ENCODE assay signal across 18 cellular contexts in the genomic region with DNA sequence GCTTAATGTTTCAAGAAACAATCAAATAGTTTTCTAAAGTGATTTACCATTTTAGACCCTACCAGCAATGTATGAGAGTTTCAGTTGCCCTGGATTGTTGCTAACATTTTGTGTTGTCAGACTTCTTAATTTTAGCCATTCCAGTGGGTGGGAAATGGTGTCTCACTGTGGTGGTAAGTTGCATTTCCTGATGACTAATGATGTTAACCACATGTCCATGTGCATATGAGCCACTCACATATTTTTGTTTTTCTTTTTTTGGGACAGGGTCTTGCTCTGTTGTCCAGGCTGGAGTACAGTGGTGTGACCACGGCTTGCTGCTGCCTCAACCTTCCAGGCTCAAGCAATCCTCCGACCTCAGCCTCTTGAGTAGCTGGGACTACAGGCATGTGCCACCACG. TPM values are rescaled to one million over a fixed set of nuclear protein-coding genes. Genes with fewer than 3 reads are reported as not detected.
DNase-seq lines count a peak whose midpoint lies in the region; ATAC-seq lines count a peak whose summit lies in the region.
"Had no signal": no experiment of that assay in that cellular context is flagged by ENCODE, and none has a peak within 500 bp of the region (broad histone marks: within the 10 kb centered on the region; RNA-seq: fewer than 3 reads in every experiment).

No MANE protein-coding gene starts in this region.

- H3K27ac ChIP-seq in caudate nucleus (ENCODE audit: low read depth, low read length), result no peak overlapping the region
- H3K27ac ChIP-seq: epithelial cell of prostate had no signal

- ATAC-seq in GM18870 (IDR thresholded peaks at IDR 0.05; ENCODE audit: unreplicated experiment) (no peak), HG03354 (IDR thresholded peaks at IDR 0.05; ENCODE audit: poor library complexity, severe bottlenecking, unreplicated experiment) (no peak)
- ATAC-seq: stimulated activated effector memory CD8-positive, alpha-beta T cell treated with anti-CD3 and anti-CD28 coated beads, Interleukin-12 subunit alpha, Interleukin-12 subunit beta, amount 100 ng/mL, for 72 hours had no signal

- DNase-seq in EH (ENCODE audit: low read depth) (peak; percentile 34), LHCN-M2 (ENCODE audit: low read depth) (peak; percentile 58), amniotic epithelial cell (ENCODE audit: low read depth) (peak; percentile 6), foreskin melanocyte (peak; percentile 42), NCI-H146 (lab: John Stamatoyannopoulos, UW) (no peak), caudate nucleus (lab: John Stamatoyannopoulos, UW) (no peak)
- DNase-seq: activated CD4-positive, alpha-beta T cell treated with anti-CD3 and anti-CD28 coated beads for 4 hours; activated CD8-positive, alpha-beta memory T cell treated with anti-CD3 and anti-CD28 coated beads, Interleukin-2, amount 50 U/mL, for 4 hours; activated gamma-delta T cell treated with Interleukin-2 at 50 U/mL for 16 hours; COR-L47; islet precursor cell; NCI-H1930; NCI-H510A treated with DMSO at 0.1 percent for 48 hours; T1000 had no signal

RNA-seq across cellular contexts. Expression of a gene that starts 48.3 kb away (rescaled TPM):
- 6.3 and 9.2 TPM in 2 replicates for total RNA-seq in LHCN-M2 (2014; rRNA removed)
- polyA plus RNA-seq in LHCN-M2 (2012), result 46.4 TPM

Comparison
In these comparisons a context has a peak if more than half of its experiments do, and no peak if none do; other contexts are left out.
1. DNase-seq: peak in EH (single experiment), LHCN-M2 (single experiment), amniotic epithelial cell (single experiment) and foreskin melanocyte (single experiment); none in NCI-H146 (single experiment) and caudate nucleus (0 of 61).